ENCODE assay signal across 13 cellular contexts in genomic region chr3:156626104-156626503, GRCh38. TPM values are rescaled to one million over a fixed set of nuclear protein-coding genes. Genes with fewer than 3 reads are reported as not detected.
DNase-seq lines count a peak whose midpoint lies in the region; ATAC-seq, FAIRE-seq and TF ChIP-seq lines count a peak whose summit lies in the region.
"Had no signal": no experiment of that assay in that cellular context is flagged by ENCODE, and none has a peak within 500 bp of the region (broad histone marks: within the 10 kb centered on the region; RNA-seq: fewer than 3 reads in every experiment).

No MANE protein-coding gene starts in this region.

- CTCF ChIA-PET in T-cell (lab: Charles Lee) = interaction anchor here in 1 of 2 donors (0.5 kb wide), 1 partner anchor 392 kb away, joined by 6 read pairs; no protein-coding TSS in a partner anchor

- TF ChIP-seq POLR2A in lower leg skin (IDR thresholded peaks at IDR 0.05) = no peak

- no peaks in the 10 kb centered on the region for H3K4me1 ChIP-seq in small intestine (ENCODE audit: control insufficient read depth in 2 of 2, insufficient read depth in 1 of 2, low read depth in 1 of 2, low read length in 1 of 2)

- H3K27me3 ChIP-seq in small intestine (ENCODE audit: control insufficient read depth in 2 of 2, insufficient read depth in 2 of 2, low read length in 2 of 2) = no peaks in the 10 kb centered on the region

- no peak overlapping the region for H3K27ac ChIP-seq in small intestine (ENCODE audit: low read depth in 1 of 2, low read length in 1 of 2)

- no peak for DNase-seq in activated CD4-positive, CD25-positive, alpha-beta regulatory T cell (lab: John Stamatoyannopoulos, UW)
- peak; percentile 37 for DNase-seq in NCI-H187 treated with DMSO at 0.1 percent for 48 hours (lab: John Stamatoyannopoulos, UW)
- no peak for DNase-seq in T-cell
- DNase-seq in small intestine = peak; percentile 49
- DNase-seq in effector CD8-positive, alpha-beta T cell (lab: John Stamatoyannopoulos, UW) = no peak
- DNase-seq in NCI-H2081 treated with DMSO at 0.1 percent for 48 hours (lab: John Stamatoyannopoulos, UW) = no peak
- no peak for DNase-seq in lower leg skin (ENCODE audit: low spot score in 2 of 2)
- DNase-seq: activated naive CD8-positive, alpha-beta T cell treated with anti-CD3 and anti-CD28 coated beads, Interleukin-2, amount 10 ng/mL, durations not matched to agents 7 days and 5 days; EL; NCI-H526 treated with DMSO at 0.1 percent for 48 hours; stimulated activated CD4-positive, alpha-beta T cell treated with anti-CD3 and anti-CD28 coated beads, Interleukin-2, amount 100 ng/mL, for 24 hours; stimulated activated naive CD8-positive, alpha-beta T cell treated with anti-CD3 and anti-CD28 coated beads, Interleukin-15, amount 100 ng/mL, for 72 hours had no signal

- no peak for FAIRE-seq in small intestine (lab: Jason Lieb, UNC)

- TF ChIP-seq CTCF in lower leg skin (IDR thresholded peaks at IDR 0.05) = no peak

- no peaks in the 10 kb centered on the region for H3K9me3 Mint-ChIP-seq in T-cell
- H3K9me3 Mint-ChIP-seq: activated naive CD8-positive, alpha-beta T cell treated with anti-CD3 and anti-CD28 coated beads, Interleukin-2, amount 10 ng/mL, durations not matched to agents 7 days and 5 days had no signal

- H3K27ac Mint-ChIP-seq in T-cell = no peak overlapping the region
- H3K27ac Mint-ChIP-seq: activated naive CD8-positive, alpha-beta T cell treated with anti-CD3 and anti-CD28 coated beads, Interleukin-2, amount 10 ng/mL, durations not matched to agents 7 days and 5 days; stimulated activated naive CD8-positive, alpha-beta T cell treated with anti-CD3 and anti-CD28 coated beads, Interleukin-15, amount 100 ng/mL, for 72 hours had no signal

- H3K27me3 Mint-ChIP-seq in T-cell = peaks cover 2% of the 10 kb centered on the region in 2 donors
- H3K27me3 Mint-ChIP-seq: stimulated activated naive CD8-positive, alpha-beta T cell treated with anti-CD3 and anti-CD28 coated beads, Interleukin-15, amount 100 ng/mL, for 72 hours had no signal

- POLR2A ChIA-PET in T-cell (lab: Charles Lee) = interaction anchor here in 1 of 2 donors (0.5 kb wide), 1 partner anchor 535 kb away, joined by 3 read pairs; no protein-coding TSS in a partner anchor

- ATAC-seq in activated CD4-positive, CD25-positive, alpha-beta regulatory T cell treated with anti-CD3 and anti-CD28 coated beads, Interleukin-2, amount 50 U/mL, for 24 hours = peak; percentile 80 to 81
- ATAC-seq in T-cell (replicated peaks in 1 of 4) = peak in 3 of 4 experiments; percentile 37 to 66 (median 47)
- ATAC-seq: stimulated activated naive CD8-positive, alpha-beta T cell treated with anti-CD3 and anti-CD28 coated beads, Interleukin-15, amount 100 ng/mL, for 72 hours had no signal

- H3K36me3 Mint-ChIP-seq in T-cell = no peaks in the 10 kb centered on the region

- H3K4me3 ChIP-seq in small intestine (ENCODE audit: low read depth in 1 of 2, low read length in 2 of 2) (no peak overlapping the region), lower leg skin (ENCODE audit: low read depth, poor library complexity, severe bottlenecking) (no peak overlapping the region)

- H3K4me1 Mint-ChIP-seq in T-cell = peaks cover 0 to 5% (median 0%) of the 10 kb centered on the region in 3 donors

- H3K36me3 ChIP-seq in small intestine (ENCODE audit: control insufficient read depth in 2 of 2, insufficient read depth in 2 of 2, low read length in 2 of 2) = no peaks in the 10 kb centered on the region

- WGBS in small intestine, 3 donors = 53 to 69% (median 61%) methylated on average over 5 of the region's 5 CpGs
- 45 to 66% methylated on average over 5 of the region's 5 CpGs for WGBS in lower leg skin, 2 donors

- no peaks in the 10 kb centered on the region for H3K9me3 ChIP-seq in small intestine (ENCODE audit: control insufficient read depth, low read depth)

- H3K4me3 Mint-ChIP-seq in T-cell = no peak overlapping the region
- H3K4me3 Mint-ChIP-seq: activated naive CD8-positive, alpha-beta T cell treated with anti-CD3 and anti-CD28 coated beads, Interleukin-2, amount 10 ng/mL, durations not matched to agents 7 days and 5 days; stimulated activated naive CD8-positive, alpha-beta T cell treated with anti-CD3 and anti-CD28 coated beads, Interleukin-15, amount 100 ng/mL, for 72 hours had no signal

- intact Hi-C loops in lower leg skin (cut with DNase I; ENCODE audit: low total_unique reads) = no loop called here

RNA-seq across cellular contexts. Expression of gene TIPARP, which starts 48.3 kb away (rescaled TPM):
- total RNA-seq in T-cell = 100 to 1,000 TPM in 4 of 5 donors, 10 to 100 TPM in 1; 78.8 to 124 (median 110) TPM
- polyA plus RNA-seq in small intestine = 10 to 100 TPM in 2 of 3 donors, 1 to 10 TPM in 1; 8.5 to 18.1 (median 13.2) TPM
- 10 to 100 TPM; 59.1 to 70.3 (median 68.5) TPM for total RNA-seq in lower leg skin

Comparison
In these comparisons a context has a peak if more than half of its experiments do, and no peak if none do; other contexts are left out.
1. DNase-seq: peak in NCI-H187 treated with DMSO at 0.1 percent for 48 hours (single experiment) and small intestine (single experiment); none in activated CD4-positive, CD25-positive, alpha-beta regulatory T cell (0 of 4), T-cell (0 of 34), effector CD8-positive, alpha-beta T cell (single experiment), NCI-H2081 treated with DMSO at 0.1 percent for 48 hours (single experiment) and lower leg skin (0 of 2).